Comparison of ENCODE assay signal across 8 cellular contexts in genomic region chr17:45092932-45093430, GRCh38. TPM values are rescaled to one million over a fixed set of nuclear protein-coding genes. Genes with fewer than 3 reads are reported as not detected.
DNase-seq lines count a peak whose midpoint lies in the region; ATAC-seq, FAIRE-seq and TF ChIP-seq lines count a peak whose summit lies in the region.

No MANE protein-coding gene starts in this region.

- DNase-seq in AG20443 (ENCODE audit: low spot score) (peak; percentile 97), SK-N-SH (no peak), foreskin fibroblast (peak; percentile 99), pancreas (peak in 5 of 6 donors; percentile 44 to 56 (median 54)), GM19240 (ENCODE audit: insufficient read length, low spot score) (no peak), small intestine (no peak)

- no peaks in the 10 kb centered on the region for H3K9me2 ChIP-seq in SK-N-SH

- peak overlapping the region; percentile 77 for H3K9ac ChIP-seq in SK-N-SH

- H3K4me2 ChIP-seq in SK-N-SH = peak overlapping the region; percentile 66; the same call in 1 of the 2 replicates

- TF ChIP-seq CTCF in SK-N-SH (IDR thresholded peaks at IDR 0.05) (no peak), foreskin fibroblast (IDR thresholded peaks at IDR 0.05; ENCODE audit: low read depth, low read length) (no peak), pancreas (IDR thresholded peaks at IDR 0.05) (no peak)

- H2AFZ ChIP-seq in SK-N-SH (ENCODE audit: low read depth) = no peak overlapping the region

- H3K9me3 ChIP-seq in SK-N-SH (no peaks in the 10 kb centered on the region), pancreas (no peaks in the 10 kb centered on the region), small intestine (ENCODE audit: control insufficient read depth, low read depth) (no peaks in the 10 kb centered on the region)

- no peaks in the 10 kb centered on the region for H3K27me3 ChIP-seq in SK-N-SH (ENCODE audit: insufficient read depth)
- no peaks in the 10 kb centered on the region for H3K27me3 ChIP-seq in pancreas
- no peaks in the 10 kb centered on the region for H3K27me3 ChIP-seq in small intestine (ENCODE audit: control insufficient read depth in 2 of 2, insufficient read depth in 2 of 2, low read length in 2 of 2)

- peaks cover 33 to 62% of the 10 kb centered on the region in 2 experiments for H3K36me3 ChIP-seq in SK-N-SH (replicated peaks in 1 of 2; ENCODE audit: control insufficient read depth in 1 of 2, insufficient read depth in 2 of 2, low read length in 1 of 2)
- peaks cover 0 to 44% (median 38%) of the 10 kb centered on the region in 3 donors for H3K36me3 ChIP-seq in pancreas
- peaks cover 28 to 37% of the 10 kb centered on the region in 2 donors for H3K36me3 ChIP-seq in small intestine (ENCODE audit: control insufficient read depth in 2 of 2, insufficient read depth in 2 of 2, low read length in 2 of 2)

- ATAC-seq in pancreas (peak; percentile 70 to 93 (median 90)), HG03520 (IDR thresholded peaks at IDR 0.05; ENCODE audit: unreplicated experiment) (no peak), HG02970 (IDR thresholded peaks at IDR 0.05; ENCODE audit: low FRiP score, unreplicated experiment) (no peak)

- H3K4me3 ChIP-seq in SK-N-SH (ENCODE audit: low read depth in 2 of 2, low read length in 1 of 2) (no peak overlapping the region), foreskin fibroblast (ENCODE audit: low read depth in 1 of 2, low read length in 2 of 2) (no peak overlapping the region), pancreas (no peak overlapping the region), small intestine (ENCODE audit: low read depth in 1 of 2, low read length in 2 of 2) (no peak overlapping the region)

- peaks cover 0 to 11% of the 10 kb centered on the region in 2 experiments; a peak in 3 of 4 replicates for H3K4me1 ChIP-seq in SK-N-SH (ENCODE audit: control insufficient read depth in 1 of 2, insufficient read depth in 2 of 2, low read depth in 1 of 2, low read length in 1 of 2)
- H3K4me1 ChIP-seq in pancreas = peaks cover 0 to 7% (median 0%) of the 10 kb centered on the region in 3 donors
- H3K4me1 ChIP-seq in small intestine (ENCODE audit: control insufficient read depth in 2 of 2, insufficient read depth in 1 of 2, low read depth in 1 of 2, low read length in 1 of 2) = no peaks in the 10 kb centered on the region

- intact Hi-C loops in pancreas (cut with DNase I) = loop anchor here in 1 of 3 donors (10.0 kb wide), 1 partner anchor 178 kb away; the partner anchor contains the start of gene GFAP

- CTCF ChIA-PET in SK-N-SH (lab: Yijun Ruan, JAX) = interaction anchor here (1.9 to 14.8 kb wide), 2 partner anchors 39 to 71 kb away, joined by 4 to 194 read pairs; partner anchors contain the start of genes ACBD4 and PLCD3

- 0% methylated on average over 3 of the region's 5 CpGs for WGBS in SK-N-SH (ENCODE audit: low lambda C conversion rate)
- WGBS in pancreas, 2 donors = 58 to 74% methylated on average over 5 of the region's 5 CpGs
- WGBS in small intestine, 3 donors = 54 to 86% (median 75%) methylated on average over 5 of the region's 5 CpGs

- TF ChIP-seq EP300 in SK-N-SH (IDR thresholded peaks at IDR 0.05; ENCODE audit: borderline replicate concordance in 1 of 2, low read depth in 1 of 2, low read length in 1 of 2) = 0 out of 4 replicates have a peak, but pooled peaks of 1 of the 2 experiments have one; percentile 31

- no peaks in the 10 kb centered on the region for H4K20me1 ChIP-seq in SK-N-SH (ENCODE audit: insufficient read depth)

- TF ChIP-seq RAD21 in SK-N-SH (IDR thresholded peaks at IDR 0.05; ENCODE audit: low read length) = no peak

- peaks cover 35% of the 10 kb centered on the region for H3F3A ChIP-seq in SK-N-SH (replicated peaks; ENCODE audit: insufficient read depth)

- FAIRE-seq in pancreas (lab: Jason Lieb, UNC) (peak; percentile 78), small intestine (lab: Jason Lieb, UNC) (no peak)

- POLR2A ChIA-PET in SK-N-SH (lab: Yijun Ruan, JAX) = no interaction called here

- peak overlapping the region; percentile 83 to 97 for H3K27ac ChIP-seq in SK-N-SH (ENCODE audit: low read depth in 2 of 2, low read length in 1 of 2)
- peak overlapping the region in 3 of 4 donors; percentile 20 to 73 (median 52) for H3K27ac ChIP-seq in pancreas
- H3K27ac ChIP-seq in small intestine (ENCODE audit: low read depth in 1 of 2, low read length in 1 of 2) = peak overlapping the region in 1 of 2 donors; percentile 64

- peaks cover 45% of the 10 kb centered on the region for H3K79me2 ChIP-seq in SK-N-SH (ENCODE audit: insufficient read depth)

TF ChIP-seq in SK-N-SH, 30 proteins besides CTCF, POLR2A, EP300 and RAD21 (continues in another document):
- TF ChIP-seq CHD2 (IDR thresholded peaks at IDR 0.05; ENCODE audit: low read length, partially characterized antibody) (no peak), TAF1 (IDR thresholded peaks at IDR 0.05; ENCODE audit: borderline replicate concordance, low read depth, low read length) (peak; percentile 70; the same call in 1 of the 2 replicates), FOSL2 (IDR thresholded peaks at IDR 0.05; ENCODE audit: borderline replicate concordance, low read depth) (peak; percentile 95), FOXJ3 (CRISPR knock-in tag; IDR thresholded peaks at IDR 0.05) (no peak), YY1 (IDR thresholded peaks at IDR 0.05; ENCODE audit: low read depth) (no peak), PBX3 (IDR thresholded peaks at IDR 0.05) (no peak), GABPA (IDR thresholded peaks at IDR 0.05; ENCODE audit: low read depth) (no peak), RFX5 (IDR thresholded peaks at IDR 0.05; ENCODE audit: low read length) (no peak), TCF12 (IDR thresholded peaks at IDR 0.05) (peak; percentile 70), JUND (IDR thresholded peaks at IDR 0.05) (peak; percentile 91), ELF1 (IDR thresholded peaks at IDR 0.05) (no peak), NRF1 (IDR thresholded peaks at IDR 0.05; ENCODE audit: low read depth, low read length) (no peak), NFIC (IDR thresholded peaks at IDR 0.05; ENCODE audit: borderline replicate concordance) (peak; percentile 80), FOXM1 (IDR thresholded peaks at IDR 0.05; ENCODE audit: low read depth) (no peak), TEAD4 (IDR thresholded peaks at IDR 0.05; ENCODE audit: borderline replicate concordance, insufficient read depth) (no peak), MAX (IDR thresholded peaks at IDR 0.05; ENCODE audit: low read depth) (peak; percentile 90), USF1 (IDR thresholded peaks at IDR 0.05; ENCODE audit: borderline replicate concordance, low read depth) (peak; percentile 64; the same call in 1 of the 2 replicates)

RNA-seq across cellular contexts. Expression of gene NMT1, which starts 31.9 kb away (rescaled TPM):
- polyA plus RNA-seq in SK-N-SH (2012; rRNA removed) = 30.1 and 31.6 TPM in 2 replicates
- 28.0 and 32.9 TPM in 2 replicates for polyA plus RNA-seq in SK-N-SH (2012; cell fraction: cytosol; rRNA removed)
- 43.2 and 49.8 TPM in 2 replicates for polyA plus RNA-seq in SK-N-SH (2012; cell fraction: nucleus; rRNA removed)
- total RNA-seq in pancreas = 10 to 100 TPM; 31.7 to 66.5 (median 43.6) TPM
- 10 to 100 TPM; 27.0 to 37.9 TPM for polyA plus RNA-seq in pancreas
- 100 to 1,000 TPM in 1 of 3 donors, 10 to 100 TPM in 2; 38.9 to 131 (median 95.1) TPM for polyA plus RNA-seq in small intestine

RNA-seq across cellular contexts. Expression of gene PLCD3, which starts 39.3 kb away (rescaled TPM):
- 51.7 and 59.7 TPM in 2 replicates for polyA plus RNA-seq in SK-N-SH (2012; rRNA removed)
- 29.6 and 51.7 TPM in 2 replicates for polyA plus RNA-seq in SK-N-SH (2012; cell fraction: cytosol; rRNA removed)
- 71.1 and 76.2 TPM in 2 replicates for polyA plus RNA-seq in SK-N-SH (2012; cell fraction: nucleus; rRNA removed)
- 1 to 10 TPM; 4.6 to 9.9 (median 8.0) TPM for total RNA-seq in pancreas
- 10 to 100 TPM in 1 of 2 donors, 1 to 10 TPM in 1; 8.2 to 10.6 TPM for polyA plus RNA-seq in pancreas
- 10 to 100 TPM in 2 of 3 donors, 1 to 10 TPM in 1; 7.8 to 11.9 (median 10.5) TPM for polyA plus RNA-seq in small intestine

RNA-seq across cellular contexts. Expression of gene DCAKD, which starts 41.5 kb away (rescaled TPM):
- 47.6 and 48.8 TPM in 2 replicates for polyA plus RNA-seq in SK-N-SH (2012; rRNA removed)
- 19.9 and 29.3 TPM in 2 replicates for polyA plus RNA-seq in SK-N-SH (2012; cell fraction: cytosol; rRNA removed)
- 62.2 and 68.2 TPM in 2 replicates for polyA plus RNA-seq in SK-N-SH (2012; cell fraction: nucleus; rRNA removed)
- 10 to 100 TPM in 5 of 6 donors, 1 to 10 TPM in 1; 9.3 to 19.2 (median 12.1) TPM for total RNA-seq in pancreas
- 10 to 100 TPM in 1 of 2 donors, 1 to 10 TPM in 1; 9.8 to 14.1 TPM for polyA plus RNA-seq in pancreas
- 10 to 100 TPM in 1 of 3 donors, 1 to 10 TPM in 2; 4.2 to 15.2 (median 7.6) TPM for polyA plus RNA-seq in small intestine

RNA-seq across cellular contexts. Expression of gene ACBD4, which starts 42.5 kb away (rescaled TPM):
- polyA plus RNA-seq in SK-N-SH (2012; rRNA removed) (15.8 and 18.1 TPM in 2 replicates), pancreas (10 to 100 TPM; 37.3 to 39.0 TPM), small intestine (100 to 1,000 TPM in 2 of 3 donors, 10 to 100 TPM in 1; 21.1 to 184 (median 165) TPM)
- 4.4 and 7.8 TPM in 2 replicates for polyA plus RNA-seq in SK-N-SH (2012; cell fraction: cytosol; rRNA removed)
- 101 and 115 TPM in 2 replicates for polyA plus RNA-seq in SK-N-SH (2012; cell fraction: nucleus; rRNA removed)
- 10 to 100 TPM; 10.6 to 17.8 (median 12.1) TPM for total RNA-seq in pancreas

RNA-seq across cellular contexts. Expression of gene HEXIM1, which starts 55.3 kb away (rescaled TPM):
- polyA plus RNA-seq in SK-N-SH (2012; rRNA removed) = 16.1 and 20.7 TPM in 2 replicates
- 17.7 and 18.6 TPM in 2 replicates for polyA plus RNA-seq in SK-N-SH (2012; cell fraction: cytosol; rRNA removed)
- 9.6 and 10.6 TPM in 2 replicates for polyA plus RNA-seq in SK-N-SH (2012; cell fraction: nucleus; rRNA removed)
- total RNA-seq in pancreas = 10 to 100 TPM in 5 of 6 donors, 1 to 10 TPM in 1; 6.8 to 16.2 (median 12.0) TPM
- 10 to 100 TPM; 10.9 to 17.2 TPM for polyA plus RNA-seq in pancreas
- 10 to 100 TPM; 17.5 to 51.7 (median 46.5) TPM for polyA plus RNA-seq in small intestine

Comparison
In these comparisons a context has a peak if more than half of its experiments do, and no peak if none do; other contexts are left out.
1. DNase-seq: peak in AG20443 (single experiment), foreskin fibroblast (2 of 2) and pancreas (5 of 6); none in SK-N-SH (single experiment), GM19240 (single experiment) and small intestine (single experiment).
2. ATAC-seq: peak in pancreas (4 of 4); none in HG03520 (single experiment) and HG02970 (single experiment).